In genomic region chr22:19723165-19723989, GRCh38 we compare ENCODE assay signal across 8 cellular contexts. TPM values are rescaled to one million over a fixed set of nuclear protein-coding genes. Genes with fewer than 3 reads are reported as not detected.
DNase-seq lines count a peak whose midpoint lies in the region; ATAC-seq and TF ChIP-seq lines count a peak whose summit lies in the region.

Gene GP1BB, plus strand, starts transcription at chr22:19723539. Its CDS starts 31 bp downstream, at chr22:19723570.

- TF ChIP-seq CTCF in right atrium auricular region (IDR thresholded peaks at IDR 0.05): no peak
- no peak for TF ChIP-seq CTCF in ovary (IDR thresholded peaks at IDR 0.05)

- POLR2A ChIA-PET in activated CD8-positive, alpha-beta T cell treated with anti-CD3 and anti-CD28 coated beads, Interleukin-2, amount 10 ng/mL, durations not matched to agents 7 days and 5 days (lab: Charles Lee): no interaction called here

- no peak for TF ChIP-seq EP300 in ovary (IDR thresholded peaks at IDR 0.05)

- WGBS in ovary, 3 donors: 67 to 72% (median 69%) methylated on average over 83 to 85 of the region's 85 CpGs

- no peaks in the 10 kb centered on the region for H3K9me3 ChIP-seq in right atrium auricular region
- H3K9me3 ChIP-seq in ovary: no peaks in the 10 kb centered on the region

- peaks cover 10% of the 10 kb centered on the region for H3K4me1 Mint-ChIP-seq in activated CD8-positive, alpha-beta T cell treated with anti-CD3 and anti-CD28 coated beads, Interleukin-2, amount 10 ng/mL, durations not matched to agents 7 days and 5 days (ENCODE audit: low read depth)

- no peaks in the 10 kb centered on the region for H3K36me3 Mint-ChIP-seq in activated CD8-positive, alpha-beta T cell treated with anti-CD3 and anti-CD28 coated beads, Interleukin-2, amount 10 ng/mL, durations not matched to agents 7 days and 5 days (ENCODE audit: low read depth)

- ATAC-seq in activated CD8-positive, alpha-beta T cell treated with anti-CD3 and anti-CD28 coated beads, Interleukin-2, amount 10 ng/mL, durations not matched to agents 7 days and 5 days: peak; percentile 60
- no peak for ATAC-seq in HG03159 (IDR thresholded peaks at IDR 0.05; ENCODE audit: unreplicated experiment)

- DNase-seq in HT-29 (ENCODE audit: low spot score) (peak; percentile 43), right atrium auricular region (ENCODE audit: low spot score) (no peak), GF-D8 (lab: John Stamatoyannopoulos, UW) (no peak), ovary (no peak)
- peak; percentile 46 for DNase-seq in activated CD8-positive, alpha-beta T cell treated with anti-CD3 and anti-CD28 coated beads, Interleukin-2, amount 10 ng/mL, durations not matched to agents 7 days and 5 days
- peak; percentile 32 for DNase-seq in stimulated activated CD4-positive, alpha-beta T cell treated with anti-CD3 and anti-CD28 coated beads, Interleukin-12 subunit alpha, Interleukin-12 subunit beta, amount 100 ng/mL, for 4 hours
- no peak for DNase-seq in effector CD8-positive, alpha-beta T cell (lab: John Stamatoyannopoulos, UW)

- peaks cover 37% of the 10 kb centered on the region for H3K27me3 Mint-ChIP-seq in activated CD8-positive, alpha-beta T cell treated with anti-CD3 and anti-CD28 coated beads, Interleukin-2, amount 10 ng/mL, durations not matched to agents 7 days and 5 days (ENCODE audit: low read depth)

- intact Hi-C loops in ovary (cut with DNase I): no loop called here

- no peak for TF ChIP-seq POLR2A in ovary (IDR thresholded peaks at IDR 0.05)

- H3K4me1 ChIP-seq in right atrium auricular region (peaks cover 0 to 55% of the 10 kb centered on the region in 2 donors), ovary (ENCODE audit: insufficient read depth) (peaks cover 3% of the 10 kb centered on the region)

- peak within 1 kb of the TSS; percentile 71 to 91 for H3K27ac ChIP-seq in right atrium auricular region
- H3K27ac ChIP-seq in ovary: no peak within 1 kb of the TSS

- H3K9me3 Mint-ChIP-seq in activated CD8-positive, alpha-beta T cell treated with anti-CD3 and anti-CD28 coated beads, Interleukin-2, amount 10 ng/mL, durations not matched to agents 7 days and 5 days (ENCODE audit: insufficient read depth): no peaks in the 10 kb centered on the region

- H3K4me3 ChIP-seq in right atrium auricular region: peak within 1 kb of the TSS; percentile 23 to 43
- no peak within 1 kb of the TSS for H3K4me3 ChIP-seq in ovary

- no peak within 1 kb of the TSS for H3K27ac Mint-ChIP-seq in activated CD8-positive, alpha-beta T cell treated with anti-CD3 and anti-CD28 coated beads, Interleukin-2, amount 10 ng/mL, durations not matched to agents 7 days and 5 days

- H3K36me3 ChIP-seq in right atrium auricular region: peaks cover 25% of the 10 kb centered on the region
- H3K36me3 ChIP-seq in ovary: no peaks in the 10 kb centered on the region

- H3K27me3 ChIP-seq in right atrium auricular region (no peaks in the 10 kb centered on the region), ovary (no peaks in the 10 kb centered on the region)

- CTCF ChIA-PET in activated CD8-positive, alpha-beta T cell treated with anti-CD3 and anti-CD28 coated beads, Interleukin-2, amount 10 ng/mL, durations not matched to agents 7 days and 5 days (lab: Charles Lee): interaction anchor here (0.8 to 2.0 kb wide), 10 partner anchors 10 to 233 kb away, joined by 3 to 10 read pairs (median 4); no protein-coding TSS in a partner anchor

- no peak within 1 kb of the TSS for H3K4me3 Mint-ChIP-seq in activated CD8-positive, alpha-beta T cell treated with anti-CD3 and anti-CD28 coated beads, Interleukin-2, amount 10 ng/mL, durations not matched to agents 7 days and 5 days

RNA-seq across cellular contexts. Expression of gene GP1BB, which starts in this region (rescaled TPM):
- not detected in 2 replicates for total RNA-seq in HT-29 (2014; rRNA removed; shearing (Covaris generic))
- not detected for total RNA-seq in activated CD8-positive, alpha-beta T cell treated with anti-CD3 and anti-CD28 coated beads, Interleukin-2, amount 10 ng/mL, durations not matched to agents 7 days and 5 days
- total RNA-seq in right atrium auricular region (10 to 100 TPM; 25.8 to 34.7 TPM), ovary (10 to 100 TPM in 1 of 7 donors, 1 to 10 TPM in 5, under 1 TPM in 1; 0.71 to 21.5 (median 8.4) TPM)
- polyA plus RNA-seq in ovary: 1 to 10 TPM in 1 of 2 donors, not detected in 1; 3.7 TPM

Comparison
In these comparisons a context has a peak if more than half of its experiments do, and no peak if none do; other contexts are left out.
1. Peak in DNase-seq in HT-29; RNA of the gene not detected or under 1 TPM.
2. Peak in DNase-seq and ATAC-seq in activated CD8-positive, alpha-beta T cell treated with anti-CD3 and anti-CD28 coated beads, Interleukin-2, amount 10 ng/mL, durations not matched to agents 7 days and 5 days; RNA of the gene not detected or under 1 TPM.
3. H3K27ac ChIP-seq: peak in right atrium auricular region (2 of 2); none in ovary (0 of 2).